In genomic region chr5:173293817-173294672, GRCh38 we compare ENCODE assay signal across 8 cellular contexts. TPM values are rescaled to one million over a fixed set of nuclear protein-coding genes. Genes with fewer than 3 reads are reported as not detected.
A peak's percentile ranks its signal among the peaks of the same experiment; 100 is the strongest.
DNase-seq lines count a peak whose midpoint lies in the region; ATAC-seq and TF ChIP-seq lines count a peak whose summit lies in the region.

No MANE protein-coding gene starts in this region.

- peak; percentile 95 for TF ChIP-seq CTCF in choroid plexus epithelial cell (conservative IDR thresholded peaks at IDR 0.05; ENCODE audit: low read depth, low read length)
- TF ChIP-seq CTCF in right lobe of liver (IDR thresholded peaks at IDR 0.05): peak; percentile 81 to 88 (median 82)

- TF ChIP-seq POLR2A in right lobe of liver (IDR thresholded peaks at IDR 0.05): no peak

- peak overlapping the region; percentile 19 for H3K4me3 ChIP-seq in choroid plexus epithelial cell (ENCODE audit: low read depth, low read length)
- H3K4me3 ChIP-seq in right lobe of liver: no peak overlapping the region

- no peak overlapping the region for H3K27ac ChIP-seq in right lobe of liver

- peak; percentile 70 for ATAC-seq in GM18498 (IDR thresholded peaks at IDR 0.05; ENCODE audit: unreplicated experiment)
- ATAC-seq in HG03139 (IDR thresholded peaks at IDR 0.05; ENCODE audit: unreplicated experiment): peak; percentile 57
- peak; percentile 74 to 92 (median 88) for ATAC-seq in right lobe of liver

- no peaks in the 10 kb centered on the region for H3K4me1 ChIP-seq in right lobe of liver

- no peaks in the 10 kb centered on the region for H3K9me3 ChIP-seq in right lobe of liver

- no peaks in the 10 kb centered on the region for H3K36me3 ChIP-seq in right lobe of liver

- intact Hi-C loops in right lobe of liver (cut with DNase I): loop anchor here in 1 of 2 donors (10.0 kb wide), 1 partner anchor 281 kb away; no protein-coding TSS in a partner anchor

- peaks cover 0 to 10% of the 10 kb centered on the region in 2 donors for H3K27me3 ChIP-seq in right lobe of liver

- DNase-seq in A172 (ENCODE audit: low spot score) (peak; percentile 66), NCI-H446 treated with DMSO at 0.1 percent for 48 hours (lab: John Stamatoyannopoulos, UW) (peak; percentile 22), choroid plexus epithelial cell (ENCODE audit: low read depth) (peak; percentile 88), right lobe of liver (peak; percentile 67 to 73 (median 68))
- DNase-seq in activated CD4-positive, alpha-beta T cell treated with anti-CD3 and anti-CD28 coated beads for 4 hours: peak; percentile 50 to 63
- peak; percentile 47 to 67 (median 54) for DNase-seq in stimulated activated CD4-positive, alpha-beta T cell treated with anti-CD3 and anti-CD28 coated beads, TNF-alpha, amount 100 ng/mL, for 24 hours (ENCODE audit: low read depth in 3 of 3)

- 12% methylated on average over 19 of the region's 37 CpGs for WGBS in right lobe of liver (ENCODE audit: insufficient coverage, low coverage, low lambda C conversion rate, missing lambda C conversion rate)

RNA-seq across cellular contexts. Expression of gene STC2, which starts 34.2 kb away (rescaled TPM):
- total RNA-seq in A172 (2014; rRNA removed; shearing (Covaris generic)): 0.03 and 0.10 TPM in 2 replicates
- total RNA-seq in right lobe of liver: 10 to 100 TPM in 1 of 6 experiments, 1 to 10 TPM in 2, under 1 TPM in 1, not detected in 2; 0.20 to 18.8 (median 3.4) TPM

RNA-seq across cellular contexts. Expression of gene NKX2-5, which starts 59.0 kb away (rescaled TPM):
- 24.8 and 26.7 TPM in 2 replicates for total RNA-seq in A172 (2014; rRNA removed; shearing (Covaris generic))
- not detected for total RNA-seq in right lobe of liver

Comparison
In these comparisons a context has a peak if more than half of its experiments do, and no peak if none do; other contexts are left out.
1. DNase-seq: peak in every context shown above with its lines; median percentile 88 in choroid plexus epithelial cell; 68 in right lobe of liver; 66 in A172; 56 in activated CD4-positive, alpha-beta T cell treated with anti-CD3 and anti-CD28 coated beads for 4 hours; 54 in stimulated activated CD4-positive, alpha-beta T cell treated with anti-CD3 and anti-CD28 coated beads, TNF-alpha, amount 100 ng/mL, for 24 hours; 22 in NCI-H446 treated with DMSO at 0.1 percent for 48 hours.
2. RNA of gene NKX2-5, which starts 59.0 kb away (total RNA-seq): 24.8 to 26.7 TPM in A172; not detected in right lobe of liver; every median in the first group is over 10 times any median in the second.
3. Peak in every context shown above with its lines, with median percentiles within 50 percentile points of each other: ATAC-seq.